In the genomic region with DNA sequence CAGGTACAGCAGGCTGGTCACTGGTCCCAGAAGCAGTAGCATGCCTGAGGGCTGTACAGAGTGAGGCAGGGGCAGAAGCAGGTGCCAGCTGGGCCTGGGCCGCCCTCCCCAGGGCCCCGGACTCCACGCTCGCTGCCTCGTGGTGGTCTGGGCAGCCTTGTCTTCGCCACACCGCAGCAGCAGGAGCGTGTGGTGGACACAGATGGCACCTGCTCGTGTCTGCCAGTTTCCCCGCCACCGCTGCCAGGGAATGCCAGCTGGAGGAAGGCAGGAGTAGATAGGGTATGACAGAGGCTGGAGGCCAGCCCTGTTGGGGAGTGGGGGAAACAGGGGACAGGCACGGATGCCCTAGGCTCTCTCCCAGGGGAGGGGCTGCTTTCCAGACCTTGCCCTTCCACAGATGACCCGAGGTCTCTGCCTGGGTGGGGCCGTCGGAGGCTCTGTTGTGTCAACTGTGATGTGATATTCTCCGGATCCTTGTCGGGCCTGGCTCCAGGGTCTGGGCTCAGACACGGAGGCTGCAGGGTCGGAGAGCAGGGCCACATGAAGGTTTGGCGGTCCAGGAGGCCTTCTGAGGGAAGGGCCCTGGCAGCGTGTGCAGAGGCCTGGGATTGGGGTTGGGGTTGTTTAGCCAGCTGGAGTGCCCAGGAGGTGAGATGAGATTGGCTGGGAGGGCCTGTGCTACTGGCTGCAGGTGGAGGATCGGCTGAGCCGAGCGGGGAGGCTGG, we compare ENCODE assay signal across 28 cellular contexts. TPM values are rescaled to one million over a fixed set of nuclear protein-coding genes. Genes with fewer than 3 reads are reported as not detected.
DNase-seq lines count a peak whose midpoint lies in the region; ATAC-seq and TF ChIP-seq lines count a peak whose summit lies in the region.
"Had no signal": no experiment of that assay in that cellular context is flagged by ENCODE, and none has a peak within 500 bp of the region (broad histone marks: within the 10 kb centered on the region; RNA-seq: fewer than 3 reads in every experiment).

No MANE protein-coding gene starts in this region.

- H3K4me3 ChIP-seq in right atrium auricular region, result no peak overlapping the region
- H3K4me3 ChIP-seq: HAP-1, SJCRH30, tibial artery had no signal

- no peak overlapping the region for H3K27ac ChIP-seq in right atrium auricular region
- H3K27ac ChIP-seq: SJCRH30, tibial artery had no signal

- H3K4me1 Mint-ChIP-seq in activated CD4-positive, alpha-beta memory T cell treated with anti-CD3 and anti-CD28 coated beads, Interleukin-2, amount 10 ng/mL, durations not matched to agents 7 days and 5 days, result no peaks in the 10 kb centered on the region
- H3K4me1 Mint-ChIP-seq: activated CD8-positive, alpha-beta memory T cell treated with anti-CD3 and anti-CD28 coated beads, Interleukin-2, amount 10 ng/mL, durations not matched to agents 7 days and 5 days; B cell had no signal

- DNase-seq in Right ventricle myocardium inferior (ENCODE audit: missing footprints) (no peak), right atrium auricular region (ENCODE audit: low spot score) (no peak), Right ventricle myocardium superior (peak; percentile 66), mesenteric fat pad (ENCODE audit: low spot score) (peak; percentile 72), NCI-H510A treated with DMSO at 0.1 percent for 48 hours (lab: John Stamatoyannopoulos, UW) (no peak)
- DNase-seq in activated CD4-positive, alpha-beta memory T cell treated with anti-CD3 and anti-CD28 coated beads, Interleukin-2, amount 10 ng/mL, durations not matched to agents 7 days and 5 days, result no peak
- DNase-seq: activated CD8-positive, alpha-beta memory T cell treated with anti-CD3 and anti-CD28 coated beads, Interleukin-2, amount 10 ng/mL, durations not matched to agents 7 days and 5 days; activated T-cell treated with anti-CD3 and anti-CD28 coated beads, Interleukin-2, amount 50 U/mL, for 4 hours; CD8-positive, alpha-beta T cell; foreskin melanocyte; KG1; kidney glomerular epithelial cell; mammary epithelial cell; NCI-H1092 treated with DMSO at 0.1 percent for 48 hours; NCI-H187 treated with DMSO at 0.1 percent for 48 hours; NCI-H2171 treated with DMSO at 0.1 percent for 48 hours; NCI-H526; nephron progenitor cell; retina; SJCRH30; T-helper 9 cell had no signal

- no peaks in the 10 kb centered on the region for H3K36me3 Mint-ChIP-seq in activated CD4-positive, alpha-beta memory T cell treated with anti-CD3 and anti-CD28 coated beads, Interleukin-2, amount 10 ng/mL, durations not matched to agents 7 days and 5 days (ENCODE audit: low read depth)
- H3K36me3 Mint-ChIP-seq: activated CD8-positive, alpha-beta memory T cell treated with anti-CD3 and anti-CD28 coated beads, Interleukin-2, amount 10 ng/mL, durations not matched to agents 7 days and 5 days had no signal

- H3K27ac Mint-ChIP-seq in activated CD4-positive, alpha-beta memory T cell treated with anti-CD3 and anti-CD28 coated beads, Interleukin-2, amount 10 ng/mL, durations not matched to agents 7 days and 5 days, result no peak overlapping the region
- H3K27ac Mint-ChIP-seq: activated CD8-positive, alpha-beta memory T cell treated with anti-CD3 and anti-CD28 coated beads, Interleukin-2, amount 10 ng/mL, durations not matched to agents 7 days and 5 days; B cell; CD8-positive, alpha-beta T cell; nephron progenitor cell had no signal

- H3K4me3 Mint-ChIP-seq in activated CD4-positive, alpha-beta memory T cell treated with anti-CD3 and anti-CD28 coated beads, Interleukin-2, amount 10 ng/mL, durations not matched to agents 7 days and 5 days, result no peak overlapping the region
- H3K4me3 Mint-ChIP-seq: activated CD8-positive, alpha-beta memory T cell treated with anti-CD3 and anti-CD28 coated beads, Interleukin-2, amount 10 ng/mL, durations not matched to agents 7 days and 5 days; activated T-cell treated with anti-CD3 and anti-CD28 coated beads, Interleukin-2, amount 50 U/mL, for 4 hours; B cell; CD8-positive, alpha-beta T cell; central memory CD8-positive, alpha-beta T cell; nephron progenitor cell had no signal

- H3K27me3 ChIP-seq in right atrium auricular region, result no peaks in the 10 kb centered on the region
- H3K27me3 ChIP-seq: SJCRH30, tibial artery had no signal

- peak; percentile 75 for ATAC-seq in Right ventricle myocardium inferior
- peak; percentile 86 for ATAC-seq in Right ventricle myocardium superior (ENCODE audit: poor library complexity)
- no peak for ATAC-seq in GM18867 (IDR thresholded peaks at IDR 0.05; ENCODE audit: unreplicated experiment)
- no peak for ATAC-seq in GM19324 (IDR thresholded peaks at IDR 0.05; ENCODE audit: low FRiP score, unreplicated experiment)
- ATAC-seq: activated CD8-positive, alpha-beta memory T cell treated with anti-CD3 and anti-CD28 coated beads, Interleukin-2, amount 10 ng/mL, durations not matched to agents 7 days and 5 days; activated T-cell treated with anti-CD3 and anti-CD28 coated beads, Interleukin-2, amount 50 U/mL, for 4 hours; CD8-positive, alpha-beta T cell; Panc1 had no signal

- POLR2A ChIA-PET in activated CD4-positive, alpha-beta memory T cell treated with anti-CD3 and anti-CD28 coated beads, Interleukin-2, amount 10 ng/mL, durations not matched to agents 7 days and 5 days (lab: Charles Lee), result no interaction called here

- no peaks in the 10 kb centered on the region for H3K4me1 ChIP-seq in right atrium auricular region
- H3K4me1 ChIP-seq: HAP-1, SJCRH30, tibial artery had no signal

- no peaks in the 10 kb centered on the region for H3K9me3 ChIP-seq in right atrium auricular region
- H3K9me3 ChIP-seq: SJCRH30, tibial artery had no signal

- no peak for TF ChIP-seq CTCF in right atrium auricular region (IDR thresholded peaks at IDR 0.05)

- H3K9me3 Mint-ChIP-seq in activated CD4-positive, alpha-beta memory T cell treated with anti-CD3 and anti-CD28 coated beads, Interleukin-2, amount 10 ng/mL, durations not matched to agents 7 days and 5 days, result no peaks in the 10 kb centered on the region

- intact Hi-C loops in Right ventricle myocardium inferior (cut with DNase I) (no loop called here), Right ventricle myocardium superior (cut with DNase I) (no loop called here)

- CTCF ChIA-PET in activated CD4-positive, alpha-beta memory T cell treated with anti-CD3 and anti-CD28 coated beads, Interleukin-2, amount 10 ng/mL, durations not matched to agents 7 days and 5 days (lab: Charles Lee), result no interaction called here

- peaks cover under 1% of the 10 kb centered on the region for H3K27me3 Mint-ChIP-seq in activated CD4-positive, alpha-beta memory T cell treated with anti-CD3 and anti-CD28 coated beads, Interleukin-2, amount 10 ng/mL, durations not matched to agents 7 days and 5 days
- H3K27me3 Mint-ChIP-seq: activated CD8-positive, alpha-beta memory T cell treated with anti-CD3 and anti-CD28 coated beads, Interleukin-2, amount 10 ng/mL, durations not matched to agents 7 days and 5 days had no signal

- H3K36me3 ChIP-seq in right atrium auricular region, result no peaks in the 10 kb centered on the region
- H3K36me3 ChIP-seq: HAP-1, SJCRH30, tibial artery had no signal

RNA-seq across cellular contexts. Expression of a gene that starts 33.6 kb away (rescaled TPM):
- total RNA-seq in Right ventricle myocardium inferior (0.14 TPM), right atrium auricular region (under 1 TPM; 0.33 to 0.35 TPM), Right ventricle myocardium superior (0.11 TPM), mesenteric fat pad (0.77 TPM)
- total RNA-seq in activated CD4-positive, alpha-beta memory T cell treated with anti-CD3 and anti-CD28 coated beads, Interleukin-2, amount 10 ng/mL, durations not matched to agents 7 days and 5 days, result 1 to 10 TPM in 1 of 2 experiments, under 1 TPM in 1; 0.95 to 1.1 TPM

RNA-seq across cellular contexts. Expression of a gene that starts 53.1 kb away (rescaled TPM):
- total RNA-seq in Right ventricle myocardium inferior, result 2.2 TPM
- not detected for total RNA-seq in right atrium auricular region
- 3.0 TPM for total RNA-seq in Right ventricle myocardium superior
- 4.0 TPM for total RNA-seq in mesenteric fat pad
- total RNA-seq in activated CD4-positive, alpha-beta memory T cell treated with anti-CD3 and anti-CD28 coated beads, Interleukin-2, amount 10 ng/mL, durations not matched to agents 7 days and 5 days, result under 1 TPM in 1 of 2 experiments, not detected in 1; 0.60 TPM
- total RNA-seq: activated CD8-positive, alpha-beta memory T cell treated with anti-CD3 and anti-CD28 coated beads, Interleukin-2, amount 10 ng/mL, durations not matched to agents 7 days and 5 days had no signal

RNA-seq across cellular contexts. Expression of a gene that starts 53.1 kb away (rescaled TPM):
- total RNA-seq in Right ventricle myocardium inferior (16.9 TPM), right atrium auricular region (10 to 100 TPM; 11.0 to 14.2 TPM), Right ventricle myocardium superior (14.9 TPM), mesenteric fat pad (21.6 TPM)
- 10 to 100 TPM; 20.8 to 23.1 TPM for total RNA-seq in activated CD4-positive, alpha-beta memory T cell treated with anti-CD3 and anti-CD28 coated beads, Interleukin-2, amount 10 ng/mL, durations not matched to agents 7 days and 5 days

Comparison
In these comparisons a context has a peak if more than half of its experiments do, and no peak if none do; other contexts are left out.
1. DNase-seq: peak in Right ventricle myocardium superior (single experiment) and mesenteric fat pad (single experiment); none in Right ventricle myocardium inferior (single experiment), right atrium auricular region (single experiment), NCI-H510A treated with DMSO at 0.1 percent for 48 hours (single experiment) and activated CD4-positive, alpha-beta memory T cell treated with anti-CD3 and anti-CD28 coated beads, Interleukin-2, amount 10 ng/mL, durations not matched to agents 7 days and 5 days (single experiment).
2. ATAC-seq: peak in Right ventricle myocardium inferior (single experiment) and Right ventricle myocardium superior (single experiment); none in GM18867 (single experiment) and GM19324 (single experiment).